19 cellular contexts compared by ENCODE assay signal in the genomic region with DNA sequence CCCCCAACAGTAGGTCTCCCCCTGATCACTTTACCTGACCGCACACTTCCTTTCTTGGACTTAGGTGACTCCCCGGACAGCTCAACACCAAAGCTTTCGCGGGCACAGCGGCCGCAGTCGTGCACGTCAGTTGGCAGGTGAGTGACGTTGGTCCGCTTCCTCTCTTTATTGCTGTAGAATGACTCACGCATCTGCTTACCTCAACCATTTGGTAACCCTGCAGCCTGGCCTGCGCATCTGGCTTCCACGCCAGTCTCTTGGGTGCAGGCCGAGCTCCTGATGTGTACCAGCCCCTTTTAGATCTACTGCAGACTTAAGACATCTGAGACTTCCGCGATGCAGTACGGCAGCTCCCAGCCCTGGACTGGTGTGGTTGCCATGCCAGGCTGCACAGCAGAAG. TPM values are rescaled to one million over a fixed set of nuclear protein-coding genes. Genes with fewer than 3 reads are reported as not detected.
DNase-seq lines count a peak whose midpoint lies in the region; ATAC-seq and TF ChIP-seq lines count a peak whose summit lies in the region.
"Had no signal": no experiment of that assay in that cellular context is flagged by ENCODE, and none has a peak within 500 bp of the region (broad histone marks: within the 10 kb centered on the region; RNA-seq: fewer than 3 reads in every experiment).

No MANE protein-coding gene starts in this region.

- H3K27ac ChIP-seq in heart right ventricle (no peak overlapping the region), osteoblast (ENCODE audit: low read depth, low read length) (no peak overlapping the region), adrenal gland (no peak overlapping the region)
- H3K27ac ChIP-seq: BLaER1, GM23248, HL-60 had no signal

- H4K20me1 ChIP-seq in osteoblast (ENCODE audit: insufficient read depth, low read length): no peaks in the 10 kb centered on the region

- H3K9me3 ChIP-seq in heart right ventricle (no peaks in the 10 kb centered on the region), osteoblast (ENCODE audit: low read depth, low read length) (no peaks in the 10 kb centered on the region), adrenal gland (replicated peaks in 1 of 3) (no peaks in the 10 kb centered on the region)
- H3K9me3 ChIP-seq: BLaER1 had no signal

- TF ChIP-seq POLR2A in adrenal gland (IDR thresholded peaks at IDR 0.05): no peak

- TF ChIP-seq CTCF in heart right ventricle (IDR thresholded peaks at IDR 0.05) (no peak), epithelial cell of esophagus (IDR thresholded peaks at IDR 0.05; ENCODE audit: insufficient read depth, low read depth, low read length, missing control alignments) (no peak), osteoblast (IDR thresholded peaks at IDR 0.05; ENCODE audit: extremely low read depth, low read depth, low read length) (no peak), adrenal gland (IDR thresholded peaks at IDR 0.05) (no peak)

- H3K27me3 ChIP-seq in heart right ventricle (no peaks in the 10 kb centered on the region), osteoblast (ENCODE audit: insufficient read depth, low read length) (no peaks in the 10 kb centered on the region), adrenal gland (no peaks in the 10 kb centered on the region)
- H3K27me3 ChIP-seq: BLaER1 had no signal

- peaks cover 26% of the 10 kb centered on the region for H3K79me2 ChIP-seq in osteoblast (ENCODE audit: insufficient read depth, low read length)

- H3K36me3 ChIP-seq in heart right ventricle: peaks cover 0 to 70% (median 0%) of the 10 kb centered on the region in 9 donors
- H3K36me3 ChIP-seq in osteoblast (ENCODE audit: insufficient read depth, low read length): peaks cover 43% of the 10 kb centered on the region
- H3K36me3 ChIP-seq in adrenal gland (replicated peaks in 1 of 2): no peaks in the 10 kb centered on the region

- WGBS in heart right ventricle, 2 donors: 93 to 97% methylated on average over 17 of the region's 17 CpGs
- 94 to 98% (median 96%) methylated on average over 14 to 17 of the region's 17 CpGs for WGBS in adrenal gland, 4 donors

- H3K4me3 ChIP-seq in heart right ventricle (no peak overlapping the region), epithelial cell of esophagus (ENCODE audit: low read length) (no peak overlapping the region), osteoblast (ENCODE audit: insufficient read depth, low read length) (no peak overlapping the region), adrenal gland (no peak overlapping the region)
- H3K4me3 ChIP-seq: BLaER1, GM23248 had no signal

- peak; percentile 18 for DNase-seq in left ventricle myocardium superior
- no peak for DNase-seq in heart right ventricle
- DNase-seq in epithelial cell of esophagus (ENCODE audit: low read depth): peak; percentile 65
- peak; percentile 29 for DNase-seq in osteoblast (ENCODE audit: insufficient read length, low spot score, missing footprints)
- DNase-seq in kidney tubule cell (ENCODE audit: low spot score): no peak
- DNase-seq in adrenal gland: no peak
- DNase-seq in NCI-H748 (lab: John Stamatoyannopoulos, UW; ENCODE audit: unreplicated experiment): no peak
- DNase-seq: 8988T; CD4-positive, alpha-beta memory T cell; DMS153; DMS79; GDM1; GM23248; HCEC 1CT had no signal

- no peak overlapping the region for H3K4me2 ChIP-seq in osteoblast (ENCODE audit: insufficient read depth, low read length)
- H3K4me2 ChIP-seq: BLaER1 had no signal

- no peak overlapping the region for H2AFZ ChIP-seq in osteoblast (ENCODE audit: low read length)
- H2AFZ ChIP-seq: GM23248 had no signal

- H3K4me1 ChIP-seq in heart right ventricle (no peaks in the 10 kb centered on the region), osteoblast (ENCODE audit: insufficient read depth, low read length) (no peaks in the 10 kb centered on the region), adrenal gland (replicated peaks in 1 of 2) (no peaks in the 10 kb centered on the region)
- H3K4me1 ChIP-seq: BLaER1 had no signal

- intact Hi-C loops in left ventricle myocardium superior (cut with micrococcal nuclease): no loop called here
- intact Hi-C loops in heart right ventricle (cut with DNase I): no loop called here
- intact Hi-C loops in adrenal gland (cut with DNase I): no loop called here

- no peak for ATAC-seq in left ventricle myocardium superior
- ATAC-seq in heart right ventricle: no peak

RNA-seq across cellular contexts. Expression of a gene that starts 12.4 kb away (rescaled TPM):
- total RNA-seq in left ventricle myocardium superior (44.0 TPM), heart right ventricle (10 to 100 TPM; 22.1 to 54.1 (median 26.5) TPM), osteoblast (18.9 and 22.1 TPM in 2 replicates), adrenal gland (10 to 100 TPM; 20.2 to 48.0 (median 34.3) TPM)
- polyA plus RNA-seq in heart right ventricle (10 to 100 TPM; 44.0 to 80.5 TPM), adrenal gland (100 to 1,000 TPM in 1 of 3 donors, 10 to 100 TPM in 2; 26.6 to 107 (median 56.6) TPM)

RNA-seq across cellular contexts. Expression of a gene that starts 26.5 kb away (rescaled TPM):
- total RNA-seq in left ventricle myocardium superior (0.45 TPM), heart right ventricle (1 to 10 TPM in 2 of 10 donors, under 1 TPM in 8; 0.17 to 4.7 (median 0.37) TPM), osteoblast (1.8 and 2.1 TPM in 2 replicates), adrenal gland (1 to 10 TPM in 4 of 8 donors, under 1 TPM in 4; 0.06 to 1.9 (median 1.1) TPM)
- polyA plus RNA-seq in heart right ventricle (under 1 TPM; 0.29 to 0.33 TPM), adrenal gland (1 to 10 TPM in 2 of 3 donors, under 1 TPM in 1; 0.80 to 1.0 (median 1.0) TPM)
- polyA plus RNA-seq: CD14-positive monocyte; CD4-positive, alpha-beta memory T cell had no signal

RNA-seq across cellular contexts. Expression of a gene that starts 55.3 kb away (rescaled TPM):
- total RNA-seq in left ventricle myocardium superior (24.0 TPM), heart right ventricle (10 to 100 TPM; 20.5 to 29.2 (median 26.1) TPM), osteoblast (25.6 and 29.3 TPM in 2 replicates), adrenal gland (100 to 1,000 TPM in 1 of 8 donors, 10 to 100 TPM in 7; 36.7 to 111 (median 45.8) TPM)
- polyA plus RNA-seq in heart right ventricle (10 to 100 TPM; 22.2 to 27.2 TPM), adrenal gland (10 to 100 TPM; 24.0 to 31.1 (median 27.2) TPM)

RNA-seq across cellular contexts. Expression of a gene that starts 60.0 kb away (rescaled TPM):
- not detected for total RNA-seq in left ventricle myocardium superior
- under 1 TPM in 9 of 10 donors, not detected in 1; 0.05 to 0.23 (median 0.13) TPM for total RNA-seq in heart right ventricle
- polyA plus RNA-seq in heart right ventricle: under 1 TPM; 0.01 to 0.07 TPM
- not detected in 2 replicates for total RNA-seq in osteoblast
- total RNA-seq in adrenal gland: under 1 TPM in 6 of 8 donors, not detected in 2; under 0.01 to 0.11 (median 0.05) TPM
- polyA plus RNA-seq in adrenal gland: under 1 TPM; 0.03 to 0.08 (median 0.07) TPM
- total RNA-seq: A673; CD4-positive, alpha-beta memory T cell; Daoy; GM23248 had no signal
- polyA plus RNA-seq: CD14-positive monocyte; CD4-positive, alpha-beta memory T cell had no signal

Comparison
In these comparisons a context has a peak if more than half of its experiments do, and no peak if none do; other contexts are left out.
1. DNase-seq: peak in left ventricle myocardium superior (single experiment), epithelial cell of esophagus (single experiment) and osteoblast (single experiment); none in heart right ventricle (0 of 2), kidney tubule cell (single experiment), adrenal gland (0 of 7) and NCI-H748 (single experiment).